ENCODE assay signal across 10 cellular contexts in the genomic region with DNA sequence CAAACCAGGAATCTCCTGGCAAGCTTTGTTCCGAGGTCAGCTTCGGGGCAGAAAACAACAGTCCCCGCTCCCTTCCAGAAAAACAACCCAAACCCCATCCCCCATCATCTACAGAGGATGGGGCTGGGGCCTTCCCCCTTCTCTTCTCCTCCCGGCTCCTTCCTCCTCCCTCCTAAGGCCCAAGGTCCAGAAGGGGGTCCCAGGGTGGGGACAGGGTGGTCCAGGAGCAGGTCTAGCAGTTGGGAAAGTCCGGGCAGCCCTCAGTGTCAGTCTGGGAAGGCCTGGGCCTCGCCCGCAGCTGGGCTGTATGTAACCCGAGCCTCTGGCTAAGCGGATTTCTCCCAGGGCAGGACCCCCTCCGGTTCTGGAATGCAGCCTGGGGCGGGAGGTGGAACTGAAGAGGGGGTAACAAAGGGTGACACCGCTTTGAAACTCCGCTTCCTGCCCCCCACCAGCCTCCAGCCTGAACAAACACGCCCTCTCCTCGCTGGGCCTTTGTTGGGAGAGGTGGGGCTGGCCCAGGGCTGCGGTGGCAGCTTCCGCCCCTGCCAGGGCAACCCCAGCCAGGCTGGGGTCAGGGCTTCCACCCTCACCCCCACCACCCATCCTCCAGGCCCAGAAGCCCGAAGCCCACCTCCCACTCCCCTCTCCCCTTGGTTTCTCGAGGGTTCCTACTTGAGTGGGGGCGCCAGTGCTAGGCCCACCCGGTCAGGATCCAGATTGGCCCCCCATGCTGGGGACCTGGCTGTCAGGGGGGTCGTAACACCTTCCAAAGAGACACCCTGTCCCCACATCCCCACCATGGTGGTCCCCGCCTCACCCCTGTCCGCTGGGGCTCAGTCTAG.
DNase-seq lines count a peak whose midpoint lies in the region; ATAC-seq and TF ChIP-seq lines count a peak whose summit lies in the region.
"Had no signal": no experiment of that assay in that cellular context is flagged by ENCODE, and none has a peak within 500 bp of the region (broad histone marks: within the 10 kb centered on the region; RNA-seq: fewer than 3 reads in every experiment).

No MANE protein-coding gene starts in this region.

- H3K4me3 ChIP-seq in HAP-1 (no peak overlapping the region), hepatocyte (no peak overlapping the region)
- H3K4me3 ChIP-seq: coronary artery had no signal

- DNase-seq in HAP-1 (ENCODE audit: low spot score in 2 of 2) (peak; percentile 87 to 94), RWPE1 (ENCODE audit: low spot score) (no peak), hepatocyte (ENCODE audit: low spot score) (peak; percentile 76), renal cortical epithelial cell (ENCODE audit: low read depth) (peak; percentile 69), DMS153 (lab: John Stamatoyannopoulos, UW) (no peak), D341Med (ENCODE audit: low spot score) (no peak), NCI-H2029 (lab: John Stamatoyannopoulos, UW) (no peak)
- DNase-seq: NCI-H1436 had no signal

- POLR2A ChIA-PET in RWPE1 (lab: Yijun Ruan, JAX; ENCODE audit: low non-redundant PET): no interaction called here

- no peaks in the 10 kb centered on the region for H3K9me2 ChIP-seq in hepatocyte (replicated peaks; ENCODE audit: insufficient read depth)

- TF ChIP-seq CTCF in RWPE1 (conservative IDR thresholded peaks at IDR 0.05; ENCODE audit: low read depth): no peak
- no peak for TF ChIP-seq CTCF in hepatocyte (IDR thresholded peaks at IDR 0.05; ENCODE audit: poor library complexity)

- CTCF ChIA-PET in RWPE1 (lab: Yijun Ruan, JAX): no interaction called here

- H3K27ac ChIP-seq in RWPE1: 0 out of 2 replicates have a peak overlapping the region, but pooled peaks have one; percentile 1
- peak overlapping the region; percentile 84 for H3K27ac ChIP-seq in hepatocyte

- H3K4me2 ChIP-seq in hepatocyte: peak overlapping the region; percentile 54

- H3K36me3 ChIP-seq in HAP-1 (replicated peaks) (no peaks in the 10 kb centered on the region), hepatocyte (replicated peaks; ENCODE audit: insufficient read depth, low read depth) (no peaks in the 10 kb centered on the region)

- H4K20me1 ChIP-seq in hepatocyte (ENCODE audit: insufficient read depth, poor library complexity, severe bottlenecking): no peaks in the 10 kb centered on the region

- H3K27me3 ChIP-seq in HAP-1 (ENCODE audit: low read depth) (no peaks in the 10 kb centered on the region), hepatocyte (no peaks in the 10 kb centered on the region)

- H3K9me3 ChIP-seq in HAP-1 (no peaks in the 10 kb centered on the region), hepatocyte (ENCODE audit: low read depth) (no peaks in the 10 kb centered on the region)

- WGBS in hepatocyte (ENCODE audit: low lambda C conversion rate, missing lambda C conversion rate): 38% methylated on average over 22 of the region's 24 CpGs

- H3K79me2 ChIP-seq in hepatocyte: no peaks in the 10 kb centered on the region

- no peak for ATAC-seq in GM21717 (IDR thresholded peaks at IDR 0.05; ENCODE audit: unreplicated experiment)

- peak overlapping the region; percentile 56 for H2AFZ ChIP-seq in hepatocyte

- H3K4me1 ChIP-seq in HAP-1 (peaks cover 24% of the 10 kb centered on the region), hepatocyte (ENCODE audit: insufficient read depth) (peaks cover 42% of the 10 kb centered on the region)

- in situ Hi-C loops in HAP-1 (cut with MboI; ENCODE audit: low sequenced_read_pairs): no loop called here

Comparison
In these comparisons a context has a peak if more than half of its experiments do, and no peak if none do; other contexts are left out.
1. DNase-seq: peak in HAP-1 (2 of 2), hepatocyte (single experiment) and renal cortical epithelial cell (single experiment); none in RWPE1 (single experiment), DMS153 (single experiment), D341Med (single experiment) and NCI-H2029 (single experiment).